30 cellular contexts compared by ENCODE assay signal in the genomic region with DNA sequence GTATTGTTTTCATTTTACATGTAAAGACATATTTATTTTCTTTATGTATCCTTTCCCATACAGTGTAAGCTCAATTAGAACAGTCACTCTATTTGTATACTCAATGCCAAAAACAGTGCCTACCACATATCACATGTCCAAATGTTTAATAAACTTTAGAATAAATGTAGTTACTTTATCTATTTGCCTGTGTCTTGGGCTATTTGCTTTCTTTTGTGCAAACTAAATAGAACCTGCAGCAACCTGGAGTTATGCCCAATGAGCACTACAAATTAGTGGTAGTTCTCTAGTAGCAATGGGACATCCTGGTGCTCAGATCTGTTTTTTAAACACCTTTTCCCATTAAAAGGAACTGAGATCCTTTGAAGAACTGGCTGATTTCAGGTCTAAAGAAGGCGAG.
"Had no signal": no experiment of that assay in that cellular context is flagged by ENCODE, and none has a peak within 500 bp of the region (broad histone marks: within the 10 kb centered on the region; RNA-seq: fewer than 3 reads in every experiment).

No MANE protein-coding gene starts in this region.

- H3K4me3 Mint-ChIP-seq: activated CD4-positive, alpha-beta memory T cell treated with anti-CD3 and anti-CD28 coated beads, Interleukin-2, amount 10 ng/mL, durations not matched to agents 7 days and 5 days; activated CD4-positive, alpha-beta T cell treated with anti-CD3 and anti-CD28 coated beads, Interleukin-2, amount 10 ng/mL, durations not matched to agents 7 days and 5 days; activated naive CD8-positive, alpha-beta T cell; activated T-cell treated with anti-CD3 and anti-CD28 coated beads, Interleukin-2, amount 50 U/mL, for 4 hours; activated T-helper 17 cell treated with anti-CD3 and anti-CD28 coated beads, Interleukin-2, amount 50 U/mL, for 72 hours; brain; endodermal cell; WTC11 had no signal

- H3K27me3 Mint-ChIP-seq: activated CD4-positive, alpha-beta memory T cell treated with anti-CD3 and anti-CD28 coated beads, Interleukin-2, amount 10 ng/mL, durations not matched to agents 7 days and 5 days; activated CD4-positive, alpha-beta T cell treated with anti-CD3 and anti-CD28 coated beads, Interleukin-2, amount 10 ng/mL, durations not matched to agents 7 days and 5 days; activated naive CD8-positive, alpha-beta T cell; activated T-helper 17 cell treated with anti-CD3 and anti-CD28 coated beads, Interleukin-2, amount 50 U/mL, for 72 hours; brain had no signal

- H3K4me3 ChIP-seq: breast epithelium, cardiac muscle cell, colonic mucosa, gastrocnemius medialis, heart left ventricle had no signal

- H3K9me3 ChIP-seq: breast epithelium, colonic mucosa, gastrocnemius medialis, heart left ventricle had no signal

- ATAC-seq: activated T-cell treated with anti-CD3 and anti-CD28 coated beads, Interleukin-2, amount 50 U/mL, for 4 hours; activated T-helper 17 cell treated with anti-CD3 and anti-CD28 coated beads, Interleukin-2, amount 50 U/mL, for 72 hours; esophagus mucosa; gastrocnemius medialis; heart left ventricle; WTC11 had no signal

- H3K36me3 Mint-ChIP-seq: activated naive CD8-positive, alpha-beta T cell; brain; WTC11 had no signal

- H3K4me1 ChIP-seq: breast epithelium, colonic mucosa, gastrocnemius medialis had no signal

- H3K27ac Mint-ChIP-seq: activated CD4-positive, alpha-beta memory T cell treated with anti-CD3 and anti-CD28 coated beads, Interleukin-2, amount 10 ng/mL, durations not matched to agents 7 days and 5 days; activated CD4-positive, alpha-beta T cell treated with anti-CD3 and anti-CD28 coated beads, Interleukin-2, amount 10 ng/mL, durations not matched to agents 7 days and 5 days; activated naive CD8-positive, alpha-beta T cell; activated T-helper 17 cell treated with anti-CD3 and anti-CD28 coated beads, Interleukin-2, amount 50 U/mL, for 72 hours; endodermal cell; WTC11 had no signal

- H3K36me3 ChIP-seq: breast epithelium, cardiac muscle cell, colonic mucosa, gastrocnemius medialis, heart left ventricle had no signal

- DNase-seq: activated CD4-positive, alpha-beta memory T cell treated with anti-CD3 and anti-CD28 coated beads, Interleukin-2, amount 10 ng/mL, durations not matched to agents 7 days and 5 days; activated CD4-positive, alpha-beta T cell treated with anti-CD3 and anti-CD28 coated beads for 1 hour; activated CD4-positive, alpha-beta T cell treated with anti-CD3 and anti-CD28 coated beads for 4 hours; activated CD4-positive, alpha-beta T cell treated with anti-CD3 and anti-CD28 coated beads, Interleukin-2, amount 10 ng/mL, durations not matched to agents 7 days and 5 days; activated CD4-positive, alpha-beta T cell treated with anti-CD3 and anti-CD28 coated beads, Interleukin-2, amount 50 U/mL, for 4 hours; activated CD8-positive, alpha-beta memory T cell treated with anti-CD3 and anti-CD28 coated beads, Interleukin-2, amount 50 U/mL, for 48 hours; activated effector memory CD4-positive, alpha-beta T cell treated with Interleukin-2 at 50 U/mL for 16 hours; activated gamma-delta T cell treated with Interleukin-2 at 50 U/mL for 16 hours; activated naive CD4-positive, alpha-beta T cell treated with anti-CD3 and anti-CD28 coated beads, Interleukin-2, amount 50 U/mL, for 16 hours; activated naive CD4-positive, alpha-beta T cell treated with Interleukin-2 at 50 U/mL for 16 hours; activated T-cell treated with anti-CD3 and anti-CD28 coated beads, Interleukin-2, amount 50 U/mL, for 4 hours; amniotic stem cell; anterior cingulate cortex; central memory CD4-positive, alpha-beta T cell; cerebellar nuclear complex; colonic mucosa; effector memory CD4-positive, alpha-beta T cell; endodermal cell; foreskin fibroblast; gastrocnemius medialis; glutamatergic neuron; heart left ventricle; T-helper 2 cell had no signal

- H3K9me3 Mint-ChIP-seq: activated CD4-positive, alpha-beta memory T cell treated with anti-CD3 and anti-CD28 coated beads, Interleukin-2, amount 10 ng/mL, durations not matched to agents 7 days and 5 days; activated CD4-positive, alpha-beta T cell treated with anti-CD3 and anti-CD28 coated beads, Interleukin-2, amount 10 ng/mL, durations not matched to agents 7 days and 5 days; activated T-cell treated with anti-CD3 and anti-CD28 coated beads, Interleukin-2, amount 50 U/mL, for 4 hours; activated T-helper 17 cell treated with anti-CD3 and anti-CD28 coated beads, Interleukin-2, amount 50 U/mL, for 72 hours; brain; endodermal cell; WTC11 had no signal

- H3K27ac ChIP-seq: breast epithelium, colonic mucosa, gastrocnemius medialis, heart left ventricle had no signal

- H3K4me1 Mint-ChIP-seq: activated CD4-positive, alpha-beta memory T cell treated with anti-CD3 and anti-CD28 coated beads, Interleukin-2, amount 10 ng/mL, durations not matched to agents 7 days and 5 days; activated CD4-positive, alpha-beta T cell treated with anti-CD3 and anti-CD28 coated beads, Interleukin-2, amount 10 ng/mL, durations not matched to agents 7 days and 5 days; activated T-helper 17 cell treated with anti-CD3 and anti-CD28 coated beads, Interleukin-2, amount 50 U/mL, for 72 hours; endodermal cell; WTC11 had no signal

- H3K27me3 ChIP-seq: breast epithelium, cardiac muscle cell, colonic mucosa, gastrocnemius medialis, heart left ventricle had no signal
